In genomic region chr16:18762713-18763112, GRCh38 we compare ENCODE assay signal across 8 cellular contexts. TPM values are rescaled to one million over a fixed set of nuclear protein-coding genes. Genes with fewer than 3 reads are reported as not detected.
A peak's percentile ranks its signal among the peaks of the same experiment; 100 is the strongest.
DNase-seq lines count a peak whose midpoint lies in the region; ATAC-seq, FAIRE-seq and TF ChIP-seq lines count a peak whose summit lies in the region.
"Not testable (repeated sequence)": the region's sequence is repeated elsewhere in the genome, so short reads cannot be mapped to it uniquely, and the experiment has no call there.

No MANE protein-coding gene starts in this region.

- not testable (repeated sequence) for H3K27ac ChIP-seq in A549

- not testable (repeated sequence) for H3K4me2 ChIP-seq in A549

- not testable (repeated sequence) for H3K4me3 Mint-ChIP-seq in activated CD8-positive, alpha-beta T cell treated with anti-CD3 and anti-CD28 coated beads for 36 hours

- H3K9me3 ChIP-seq in A549 = not testable (repeated sequence)

- TF ChIP-seq EP300 in A549 (IDR thresholded peaks at IDR 0.05) = not testable (repeated sequence)

- H3K27ac Mint-ChIP-seq in activated CD8-positive, alpha-beta T cell treated with anti-CD3 and anti-CD28 coated beads for 36 hours = not testable (repeated sequence)

- not testable (repeated sequence) for H3K36me3 Mint-ChIP-seq in activated CD8-positive, alpha-beta T cell treated with anti-CD3 and anti-CD28 coated beads for 36 hours (ENCODE audit: low read depth)

- not testable (repeated sequence) for TF ChIP-seq RAD21 in A549 (conservative IDR thresholded peaks at IDR 0.05 in 1 of 2, IDR thresholded peaks at IDR 0.05 in 1 of 2)

- not testable (repeated sequence) for FAIRE-seq in A549 (lab: Jason Lieb, UNC)

- peaks cover 10% of the 10 kb centered on the region for H3K4me1 Mint-ChIP-seq in activated CD8-positive, alpha-beta T cell treated with anti-CD3 and anti-CD28 coated beads for 36 hours (ENCODE audit: low read depth)

- 43% methylated on average over 3 of the region's 5 CpGs for WGBS in A549 (ENCODE audit: missing lambda C conversion rate)

- CTCF ChIA-PET in A549 (lab: Yijun Ruan, JAX); activated CD8-positive, alpha-beta T cell treated with anti-CD3 and anti-CD28 coated beads for 36 hours (lab: Charles Lee): not testable (repeated sequence)

- not testable (repeated sequence) for H3K9me3 Mint-ChIP-seq in activated CD8-positive, alpha-beta T cell treated with anti-CD3 and anti-CD28 coated beads for 36 hours

- H3K4me3 ChIP-seq in A549 = not testable (repeated sequence)

- not testable (repeated sequence) for TF ChIP-seq CTCF in A549 (IDR thresholded peaks at IDR 0.05); activated CD8-positive, alpha-beta T cell treated with anti-CD3 and anti-CD28 coated beads for 36 hours (IDR thresholded peaks at IDR 0.05)

- not testable (repeated sequence) for H3K27me3 Mint-ChIP-seq in activated CD8-positive, alpha-beta T cell treated with anti-CD3 and anti-CD28 coated beads for 36 hours

- not testable (repeated sequence) for DNase-seq in A549 (ENCODE audit: low read depth in 1 of 2, low spot score in 1 of 2); activated CD8-positive, alpha-beta T cell treated with anti-CD3 and anti-CD28 coated beads for 36 hours; left lobe of liver (ENCODE audit: low spot score)

- intact Hi-C loops in activated CD8-positive, alpha-beta T cell treated with anti-CD3 and anti-CD28 coated beads for 36 hours (cut with micrococcal nuclease) = not testable (repeated sequence)

- H3K4me1 ChIP-seq in A549 = not testable (repeated sequence)

- POLR2A ChIA-PET in A549 (lab: Yijun Ruan, JAX); activated CD8-positive, alpha-beta T cell treated with anti-CD3 and anti-CD28 coated beads for 36 hours (lab: Charles Lee): not testable (repeated sequence)

- not testable (repeated sequence) for TF ChIP-seq POLR2A in A549 (IDR thresholded peaks at IDR 0.05; ENCODE audit: low read length)

- peak; percentile 44 to 63; a peak in 5 of 6 replicates for ATAC-seq in A549
- peak; percentile 72 for ATAC-seq in GM18870 (IDR thresholded peaks at IDR 0.05; ENCODE audit: unreplicated experiment)
- peak; percentile 39 for ATAC-seq in GM21447 (IDR thresholded peaks at IDR 0.05; ENCODE audit: unreplicated experiment)
- ATAC-seq in HG02678 (IDR thresholded peaks at IDR 0.05; ENCODE audit: unreplicated experiment) = peak; percentile 51
- peak; percentile 54 for ATAC-seq in HG03066 (IDR thresholded peaks at IDR 0.05; ENCODE audit: low read depth, unreplicated experiment)
- peak; percentile 42 for ATAC-seq in HG03520 (IDR thresholded peaks at IDR 0.05; ENCODE audit: unreplicated experiment)
- peak; percentile 17 for ATAC-seq in activated CD8-positive, alpha-beta T cell treated with anti-CD3 and anti-CD28 coated beads for 36 hours
- peak; percentile 20 for ATAC-seq in left lobe of liver

RNA-seq across cellular contexts. Expression of gene RPS15A, which starts 27.4 kb away (rescaled TPM):
- polyA plus RNA-seq in A549 (2011; rRNA removed) (4,362 and 5,012 TPM in 2 replicates), A549 (2017; fragmentation: RNase III; extraction: RNeasy Plus Mini Kit Qiagen cat#74134 plus additional on column Dnase treatment) (1,817 to 2,035 TPM (median 1,908 TPM) in 3 replicates)
- 3,949 and 4,951 TPM in 2 replicates for polyA plus RNA-seq in A549 (2012; cell fraction: cytosol; rRNA removed)
- 966 and 1,458 TPM in 2 replicates for polyA plus RNA-seq in A549 (2012; cell fraction: nucleus; rRNA removed)
- 545 and 1,115 TPM in 2 replicates for polyA minus RNA-seq in A549 (2011; rRNA and poly(A)+ RNA removed)
- 1,000 to 10,000 TPM; 2,201 to 2,213 TPM for total RNA-seq in activated CD8-positive, alpha-beta T cell treated with anti-CD3 and anti-CD28 coated beads for 36 hours
- total RNA-seq in left lobe of liver = 375 TPM

RNA-seq across cellular contexts. Expression of gene ARL6IP1, which starts 38.6 kb away (rescaled TPM):
- 403 and 479 TPM in 2 replicates for polyA plus RNA-seq in A549 (2011; rRNA removed)
- 165 and 196 TPM in 2 replicates for polyA plus RNA-seq in A549 (2012; cell fraction: cytosol; rRNA removed)
- 108 and 220 TPM in 2 replicates for polyA plus RNA-seq in A549 (2012; cell fraction: nucleus; rRNA removed)
- polyA plus RNA-seq in A549 (2017; fragmentation: RNase III; extraction: RNeasy Plus Mini Kit Qiagen cat#74134 plus additional on column Dnase treatment) = 435 to 459 TPM (median 456 TPM) in 3 replicates
- 412 and 429 TPM in 2 replicates for polyA minus RNA-seq in A549 (2011; rRNA and poly(A)+ RNA removed)
- total RNA-seq in activated CD8-positive, alpha-beta T cell treated with anti-CD3 and anti-CD28 coated beads for 36 hours = 10 to 100 TPM; 97.0 to 97.3 TPM
- total RNA-seq in left lobe of liver = 93.3 TPM

Comparison
In these comparisons a context has a peak if more than half of its experiments do, and no peak if none do; other contexts are left out.
1. ATAC-seq: peak in every context shown above with its lines; median percentile 72 in GM18870; 54 in HG03066; 54 in A549; 51 in HG02678; 42 in HG03520; 39 in GM21447; 20 in left lobe of liver; 17 in activated CD8-positive, alpha-beta T cell treated with anti-CD3 and anti-CD28 coated beads for 36 hours.